In the genomic region with DNA sequence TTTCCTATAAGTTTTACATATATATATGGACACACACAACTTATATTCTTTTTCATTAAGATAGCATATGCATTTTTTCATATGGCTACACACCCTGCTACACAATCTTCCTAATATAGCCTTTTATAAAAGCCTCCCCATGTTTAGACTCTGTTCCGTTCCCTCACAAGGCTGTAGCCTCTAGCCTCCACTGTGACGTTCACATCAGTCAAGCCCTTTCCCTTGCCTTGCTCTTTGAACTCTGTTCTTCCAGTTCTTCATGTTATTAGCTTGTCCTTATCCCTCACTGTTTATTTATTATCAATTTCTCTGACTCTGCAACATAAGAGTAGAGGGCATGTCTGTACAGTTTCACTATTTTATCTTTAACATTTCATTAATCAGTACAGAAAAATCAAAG, we compare ENCODE assay signal across 22 cellular contexts. TPM values are rescaled to one million over a fixed set of nuclear protein-coding genes. Genes with fewer than 3 reads are reported as not detected.
A peak's percentile ranks its signal among the peaks of the same experiment; 100 is the strongest.
DNase-seq lines count a peak whose midpoint lies in the region; ATAC-seq and TF ChIP-seq lines count a peak whose summit lies in the region.
"Had no signal": no experiment of that assay in that cellular context is flagged by ENCODE, and none has a peak within 500 bp of the region (broad histone marks: within the 10 kb centered on the region; RNA-seq: fewer than 3 reads in every experiment).

No MANE protein-coding gene starts in this region.

- peaks cover 11% of the 10 kb centered on the region for H3K36me3 ChIP-seq in breast epithelium
- peaks cover 50 to 67% of the 10 kb centered on the region in 2 donors for H3K36me3 ChIP-seq in muscle layer of duodenum (ENCODE audit: control insufficient read depth in 1 of 2, insufficient read depth in 2 of 2, low read length in 2 of 2)

- intact Hi-C loops in MCF 10A (cut with micrococcal nuclease) (no loop called here), breast epithelium (cut with DNase I; ENCODE audit: low total_unique reads) (no loop called here)

- no peak for TF ChIP-seq CTCF in MCF 10A (IDR thresholded peaks at IDR 0.05; ENCODE audit: unreplicated experiment)
- TF ChIP-seq CTCF in breast epithelium (IDR thresholded peaks at IDR 0.05), result no peak

- no peak for TF ChIP-seq POLR2A in breast epithelium (IDR thresholded peaks at IDR 0.05)

- H3K27ac Mint-ChIP-seq in MCF 10A (ENCODE audit: low read depth, unreplicated experiment), result peak overlapping the region; percentile 47
- H3K27ac Mint-ChIP-seq in activated T-helper 17 cell treated with anti-CD3 and anti-CD28 coated beads, Interleukin-2, amount 50 U/mL, for 72 hours, result peak overlapping the region; percentile 10
- H3K27ac Mint-ChIP-seq: CD4-positive, CD25-positive, alpha-beta regulatory T cell had no signal

- H3K4me3 Mint-ChIP-seq in MCF 10A (ENCODE audit: unreplicated experiment), result no peak overlapping the region
- H3K4me3 Mint-ChIP-seq in activated T-helper 17 cell treated with anti-CD3 and anti-CD28 coated beads, Interleukin-2, amount 50 U/mL, for 72 hours, result no peak overlapping the region
- H3K4me3 Mint-ChIP-seq: CD4-positive, CD25-positive, alpha-beta regulatory T cell had no signal

- ATAC-seq in activated T-helper 17 cell treated with anti-CD3 and anti-CD28 coated beads, Interleukin-2, amount 50 U/mL, for 72 hours (replicated peaks), result no peak

- H3K9me3 Mint-ChIP-seq in MCF 10A (ENCODE audit: unreplicated experiment), result no peaks in the 10 kb centered on the region
- no peaks in the 10 kb centered on the region for H3K9me3 Mint-ChIP-seq in activated T-helper 17 cell treated with anti-CD3 and anti-CD28 coated beads, Interleukin-2, amount 50 U/mL, for 72 hours
- H3K9me3 Mint-ChIP-seq: CD4-positive, CD25-positive, alpha-beta regulatory T cell had no signal

- peaks cover 98% of the 10 kb centered on the region for H3K36me3 Mint-ChIP-seq in MCF 10A (ENCODE audit: insufficient read depth, unreplicated experiment)
- peaks cover 96% of the 10 kb centered on the region for H3K36me3 Mint-ChIP-seq in activated T-helper 17 cell treated with anti-CD3 and anti-CD28 coated beads, Interleukin-2, amount 50 U/mL, for 72 hours (ENCODE audit: low read depth)

- CTCF ChIA-PET in MCF 10A (lab: Yijun Ruan, JAX), result interaction anchor here (0.6 kb wide), 1 partner anchor 9 kb away, joined by 3 read pairs; no protein-coding TSS in a partner anchor

- POLR2A ChIA-PET in MCF 10A (lab: Yijun Ruan, JAX), result interaction anchor here (0.7 to 6.0 kb wide), 10 partner anchors 9 to 47 kb away, joined by 3 to 93 read pairs (median 8); a partner anchor contains a TSS

- BruUV-seq in MCF 10A (replicated peaks; lab: Mats Ljungman, UMichigan), result no TSS peak

- peaks cover 20% of the 10 kb centered on the region for H3K4me1 Mint-ChIP-seq in MCF 10A (ENCODE audit: insufficient read depth, unreplicated experiment)
- no peaks in the 10 kb centered on the region for H3K4me1 Mint-ChIP-seq in activated T-helper 17 cell treated with anti-CD3 and anti-CD28 coated beads, Interleukin-2, amount 50 U/mL, for 72 hours
- H3K4me1 Mint-ChIP-seq: CD4-positive, CD25-positive, alpha-beta regulatory T cell had no signal

- H3K9me3 ChIP-seq in breast epithelium, result no peaks in the 10 kb centered on the region
- no peaks in the 10 kb centered on the region for H3K9me3 ChIP-seq in muscle layer of duodenum (ENCODE audit: control insufficient read depth in 1 of 2, low read length in 2 of 2)
- H3K9me3 ChIP-seq: BLaER1, SJCRH30 had no signal

- DNase-seq in MCF 10A (ENCODE audit: unreplicated experiment) (no peak), breast epithelium (ENCODE audit: low spot score in 2 of 2) (no peak), SHP77 (lab: John Stamatoyannopoulos, UW) (no peak), hepatic stellate cell (ENCODE audit: low spot score) (no peak), SIG-M5 (lab: John Stamatoyannopoulos, UW) (no peak)
- DNase-seq in stimulated activated naive CD4-positive, alpha-beta T cell treated with Interleukin-2 at 50 U/mL for 16 hours (lab: John Stamatoyannopoulos, UW), result no peak
- DNase-seq: CD4-positive, CD25-positive, alpha-beta regulatory T cell; DMS153; DND-41; Karpas-422; MV-4-11; NCI-H1105; NCI-H1436 treated with DMSO at 0.1 percent for 48 hours; NCI-H187 treated with DMSO at 0.1 percent for 48 hours; NCI-H2171 treated with DMSO at 0.1 percent for 48 hours; NCI-H446; NCI-H526; NCI-H82; SJCRH30 had no signal

- H3K27me3 Mint-ChIP-seq in MCF 10A (ENCODE audit: insufficient read depth, unreplicated experiment), result no peaks in the 10 kb centered on the region
- H3K27me3 Mint-ChIP-seq in activated T-helper 17 cell treated with anti-CD3 and anti-CD28 coated beads, Interleukin-2, amount 50 U/mL, for 72 hours, result no peaks in the 10 kb centered on the region
- H3K27me3 Mint-ChIP-seq: CD4-positive, CD25-positive, alpha-beta regulatory T cell had no signal

- no peaks in the 10 kb centered on the region for H3K4me1 ChIP-seq in breast epithelium
- peaks cover 0 to 4% of the 10 kb centered on the region in 2 donors for H3K4me1 ChIP-seq in muscle layer of duodenum (ENCODE audit: control insufficient read depth in 1 of 2, insufficient read depth in 2 of 2, low read length in 2 of 2)
- H3K4me1 ChIP-seq: BLaER1, SJCRH30 had no signal

- H3K27ac ChIP-seq in breast epithelium (no peak overlapping the region), muscle layer of duodenum (ENCODE audit: low read length) (peak overlapping the region; percentile 0)
- H3K27ac ChIP-seq: BLaER1, SJCRH30 had no signal

- H3K27me3 ChIP-seq in breast epithelium, result no peaks in the 10 kb centered on the region
- H3K27me3 ChIP-seq in muscle layer of duodenum (ENCODE audit: low read depth, low read length), result no peaks in the 10 kb centered on the region
- H3K27me3 ChIP-seq: BLaER1, SJCRH30 had no signal

- no peak overlapping the region for H3K4me3 ChIP-seq in breast epithelium
- no peak overlapping the region for H3K4me3 ChIP-seq in muscle layer of duodenum (ENCODE audit: low read depth in 1 of 2, low read length in 2 of 2)
- H3K4me3 ChIP-seq: BLaER1, SJCRH30 had no signal

RNA-seq across cellular contexts. Expression of a gene that starts 38.9 kb away (rescaled TPM):
- total RNA-seq in MCF 10A (2022) (126 and 143 TPM in 2 replicates), breast epithelium (100 to 1,000 TPM; 139 to 157 (median 147) TPM)
- total RNA-seq in activated T-helper 17 cell treated with anti-CD3 and anti-CD28 coated beads, Interleukin-2, amount 50 U/mL, for 72 hours, result 10 to 100 TPM; 86.2 to 87.0 TPM

RNA-seq across cellular contexts. Expression of a gene that starts 39.2 kb away (rescaled TPM):
- total RNA-seq in MCF 10A (2022) (132 and 152 TPM in 2 replicates), breast epithelium (100 to 1,000 TPM; 139 to 156 (median 141) TPM)
- total RNA-seq in activated T-helper 17 cell treated with anti-CD3 and anti-CD28 coated beads, Interleukin-2, amount 50 U/mL, for 72 hours, result 100 to 1,000 TPM in 1 of 2 donors, 10 to 100 TPM in 1; 95.0 to 141 TPM
